In the genomic region with DNA sequence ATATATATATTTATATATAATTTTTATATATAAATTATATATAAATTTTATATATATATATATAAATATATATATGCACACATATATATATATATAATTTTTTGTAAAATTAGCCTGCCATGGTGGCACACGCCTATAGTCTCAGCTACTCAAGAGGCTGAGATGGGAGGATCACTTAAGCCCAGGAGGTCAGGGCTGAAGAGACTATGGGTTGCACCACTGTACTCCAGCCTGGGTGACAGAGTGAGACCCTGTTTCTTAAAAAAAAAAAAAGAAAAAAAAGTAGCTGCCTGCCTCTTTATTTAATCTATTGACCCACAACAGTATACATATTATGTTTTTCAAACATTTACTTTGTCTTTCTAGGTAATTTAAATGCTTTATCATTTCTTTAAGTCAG, we compare ENCODE assay signal across 5 cellular contexts.
"Had no signal": no experiment of that assay in that cellular context is flagged by ENCODE, and none has a peak within 500 bp of the region (broad histone marks: within the 10 kb centered on the region; RNA-seq: fewer than 3 reads in every experiment).

No MANE protein-coding gene starts in this region.

- FAIRE-seq: GM12878, GM12892, GM19239 had no signal

- DNase-seq: GDM1, GF-D8 had no signal

- ATAC-seq: GM12878 had no signal

- H3K4me3 ChIP-seq: GM12878 had no signal
